28 cellular contexts compared by ENCODE assay signal in the genomic region with DNA sequence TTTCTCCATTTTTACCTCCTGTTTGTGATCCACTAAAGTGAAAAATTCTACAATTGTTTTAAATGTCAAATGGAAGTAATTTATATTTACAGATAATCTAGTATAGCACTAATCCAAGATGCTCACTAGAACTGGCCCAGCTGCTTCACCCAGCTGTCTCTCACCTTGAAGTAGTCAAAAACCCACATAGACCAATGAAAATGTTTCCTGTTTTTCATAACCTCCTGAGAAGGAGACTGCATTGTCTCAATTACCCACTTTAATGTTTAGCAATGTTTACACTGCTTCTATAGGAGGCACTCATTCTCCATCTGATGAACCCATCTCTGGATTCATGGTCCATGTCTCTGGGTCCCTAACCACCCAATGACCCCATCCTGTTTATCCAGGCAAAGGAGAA. TPM values are rescaled to one million over a fixed set of nuclear protein-coding genes. Genes with fewer than 3 reads are reported as not detected.
A peak's percentile ranks its signal among the peaks of the same experiment; 100 is the strongest.
DNase-seq lines count a peak whose midpoint lies in the region; ATAC-seq, FAIRE-seq and TF ChIP-seq lines count a peak whose summit lies in the region.
"Had no signal": no experiment of that assay in that cellular context is flagged by ENCODE, and none has a peak within 500 bp of the region (broad histone marks: within the 10 kb centered on the region; RNA-seq: fewer than 3 reads in every experiment).

No MANE protein-coding gene starts in this region.

- DNase-seq in GM18507 (ENCODE audit: extremely low spot score, insufficient read length, low read depth) = no peak
- DNase-seq in effector memory CD8-positive, alpha-beta T cell = no peak
- no peak for DNase-seq in head of caudate nucleus
- DNase-seq in mucosa of gallbladder (ENCODE audit: low spot score) = no peak
- DNase-seq: activated CD4-positive, alpha-beta T cell treated with anti-CD3 and anti-CD28 coated beads, Interleukin-2, amount 10 ng/mL, durations not matched to agents 7 days and 5 days; activated CD8-positive, alpha-beta memory T cell treated with anti-CD3 and anti-CD28 coated beads, Interleukin-2, amount 50 U/mL, for 4 hours; activated effector memory CD4-positive, alpha-beta T cell treated with Interleukin-2 at 50 U/mL for 16 hours; body of pancreas; Calu3; DND-41; hypothalamus; immature natural killer cell; left colon; NCI-H2029; NCI-H526; Peyer's patch; SIG-M5; stimulated activated CD4-positive, alpha-beta T cell treated with anti-CD3 and anti-CD28 coated beads, Interleukin-2, amount 100 ng/mL, for 24 hours; upper lobe of left lung had no signal

- H3F3A ChIP-seq in Loucy (ENCODE audit: low read depth) = no peaks in the 10 kb centered on the region

- H3K4me1 ChIP-seq in Loucy (ENCODE audit: insufficient read depth, low read length, poor library complexity, severe bottlenecking) = no peaks in the 10 kb centered on the region
- H3K4me1 ChIP-seq: body of pancreas, neural progenitor cell, Peyer's patch, right atrium auricular region, upper lobe of left lung had no signal

- no peaks in the 10 kb centered on the region for H3K27me3 ChIP-seq in Loucy (ENCODE audit: insufficient read depth, low read length, poor library complexity, severe bottlenecking)
- H3K27me3 ChIP-seq: body of pancreas, neural progenitor cell, Peyer's patch, right atrium auricular region, upper lobe of left lung had no signal

- H3K27me3 Mint-ChIP-seq in effector memory CD8-positive, alpha-beta T cell = no peaks in the 10 kb centered on the region
- H3K27me3 Mint-ChIP-seq: activated CD4-positive, alpha-beta T cell treated with anti-CD3 and anti-CD28 coated beads, Interleukin-2, amount 10 ng/mL, durations not matched to agents 7 days and 5 days had no signal

- no peaks in the 10 kb centered on the region for H3K79me2 ChIP-seq in Loucy (ENCODE audit: insufficient read depth, low read length)

- H3K9ac ChIP-seq in Loucy (ENCODE audit: low read depth, low read length, poor library complexity, severe bottlenecking) = no peak overlapping the region
- H3K9ac ChIP-seq: neural progenitor cell had no signal

- ATAC-seq in GM21390 (IDR thresholded peaks at IDR 0.05; ENCODE audit: unreplicated experiment) = peak; percentile 82
- peak; percentile 76 for ATAC-seq in effector memory CD8-positive, alpha-beta T cell (replicated peaks)
- no peak for ATAC-seq in HG02763 (IDR thresholded peaks at IDR 0.05; ENCODE audit: unreplicated experiment)
- ATAC-seq: body of pancreas, HCT116, K562, left colon had no signal

- H3K4me1 Mint-ChIP-seq in effector memory CD8-positive, alpha-beta T cell (ENCODE audit: low read depth in 2 of 2) = peaks cover 10 to 13% of the 10 kb centered on the region in 2 donors
- H3K4me1 Mint-ChIP-seq: neural progenitor cell had no signal

- H3K9me3 ChIP-seq in Loucy (ENCODE audit: insufficient read depth, low read depth, low read length) = no peaks in the 10 kb centered on the region
- H3K9me3 ChIP-seq: body of pancreas, Peyer's patch, right atrium auricular region, upper lobe of left lung had no signal

- no peak overlapping the region for H3K4me2 ChIP-seq in Loucy (ENCODE audit: low read depth, low read length, poor library complexity, severe bottlenecking)
- H3K4me2 ChIP-seq: neural progenitor cell, smooth muscle cell had no signal

- no peak overlapping the region for H3K4me3 ChIP-seq in Loucy (ENCODE audit: low read length, poor library complexity, severe bottlenecking)
- H3K4me3 ChIP-seq: body of pancreas, K562, neural progenitor cell, Peyer's patch, right atrium auricular region, smooth muscle cell, upper lobe of left lung had no signal

- H3K36me3 Mint-ChIP-seq in effector memory CD8-positive, alpha-beta T cell (ENCODE audit: insufficient read depth) = no peaks in the 10 kb centered on the region
- H3K36me3 Mint-ChIP-seq: immature natural killer cell, memory B cell, neural progenitor cell had no signal

- no peak overlapping the region for H3K27ac Mint-ChIP-seq in effector memory CD8-positive, alpha-beta T cell
- H3K27ac Mint-ChIP-seq: activated CD4-positive, alpha-beta T cell treated with anti-CD3 and anti-CD28 coated beads, Interleukin-2, amount 10 ng/mL, durations not matched to agents 7 days and 5 days; immature natural killer cell; memory B cell; neural progenitor cell had no signal

- peak; percentile 11; the same call in 1 of the 2 replicates for TF ChIP-seq CTCF in Loucy (conservative IDR thresholded peaks at IDR 0.05; ENCODE audit: low read length)

- intact Hi-C loops in head of caudate nucleus (cut with DNase I) = no loop called here

- H4K20me1 ChIP-seq in Loucy (ENCODE audit: insufficient read depth, low read length, poor library complexity, severe bottlenecking) = no peaks in the 10 kb centered on the region

- H2AFZ ChIP-seq in Loucy (ENCODE audit: low read length) = no peak overlapping the region
- H2AFZ ChIP-seq: neural progenitor cell had no signal

- no peak overlapping the region for H3K4me3 Mint-ChIP-seq in effector memory CD8-positive, alpha-beta T cell
- H3K4me3 Mint-ChIP-seq: activated CD4-positive, alpha-beta T cell treated with anti-CD3 and anti-CD28 coated beads, Interleukin-2, amount 10 ng/mL, durations not matched to agents 7 days and 5 days; immature natural killer cell; neural progenitor cell had no signal

- no peaks in the 10 kb centered on the region for H3K36me3 ChIP-seq in Loucy (ENCODE audit: insufficient read depth, low read length)
- H3K36me3 ChIP-seq: neural progenitor cell, Peyer's patch, right atrium auricular region, upper lobe of left lung had no signal

- peak; percentile 65 for FAIRE-seq in GM18507 (lab: Jason Lieb, UNC)
- FAIRE-seq: K562 had no signal

- H3K9me2 ChIP-seq in Loucy (replicated peaks; ENCODE audit: low read depth, low read length) = no peaks in the 10 kb centered on the region

- H3K9me3 Mint-ChIP-seq in effector memory CD8-positive, alpha-beta T cell = no peaks in the 10 kb centered on the region
- H3K9me3 Mint-ChIP-seq: immature natural killer cell, memory B cell, neural progenitor cell had no signal

RNA-seq across cellular contexts. Expression of a gene that starts 56.1 kb away (rescaled TPM):
- total RNA-seq in mucosa of gallbladder = 21.2 TPM
